ENCODE assay signal across 18 cellular contexts in genomic region chr6:74840953-74841352, GRCh38.
"Had no signal": no experiment of that assay in that cellular context is flagged by ENCODE, and none has a peak within 500 bp of the region (broad histone marks: within the 10 kb centered on the region; RNA-seq: fewer than 3 reads in every experiment).

No MANE protein-coding gene starts in this region.

- H3K4me1 ChIP-seq: neural progenitor cell, parathyroid adenoma, prostate gland, psoas muscle, right atrium auricular region, right lobe of liver, sigmoid colon, spleen had no signal

- ATAC-seq: naive thymus-derived CD8-positive, alpha-beta T cell; natural killer cell; natural killer cell treated with Interleukin-12 subunit alpha and Interleukin-12 subunit beta and Interleukin-15 and Interleukin-18, amount 100 ng/mL, for 72 hours; pancreas; psoas muscle; right cardiac atrium; right lobe of liver; sciatic nerve had no signal

- H3K9me3 ChIP-seq: neutrophil, ovary, pancreas, prostate gland, psoas muscle, right lobe of liver had no signal

- H3K27ac ChIP-seq: neural progenitor cell, neutrophil, ovary, pancreas, parathyroid adenoma, prostate gland, psoas muscle, right atrium auricular region, right lobe of liver, sigmoid colon, skin epidermis, spleen had no signal

- H3K36me3 ChIP-seq: neural progenitor cell, neutrophil, ovary, pancreas, prostate gland, right atrium auricular region, right lobe of liver, sigmoid colon, spleen had no signal

- H3K4me3 ChIP-seq: neural progenitor cell, ovary, pancreas, prostate gland, psoas muscle, right atrium auricular region, right lobe of liver, sigmoid colon, skin epidermis, smooth muscle cell, spleen had no signal
